Comparison of ENCODE assay signal across 29 cellular contexts in the genomic region with DNA sequence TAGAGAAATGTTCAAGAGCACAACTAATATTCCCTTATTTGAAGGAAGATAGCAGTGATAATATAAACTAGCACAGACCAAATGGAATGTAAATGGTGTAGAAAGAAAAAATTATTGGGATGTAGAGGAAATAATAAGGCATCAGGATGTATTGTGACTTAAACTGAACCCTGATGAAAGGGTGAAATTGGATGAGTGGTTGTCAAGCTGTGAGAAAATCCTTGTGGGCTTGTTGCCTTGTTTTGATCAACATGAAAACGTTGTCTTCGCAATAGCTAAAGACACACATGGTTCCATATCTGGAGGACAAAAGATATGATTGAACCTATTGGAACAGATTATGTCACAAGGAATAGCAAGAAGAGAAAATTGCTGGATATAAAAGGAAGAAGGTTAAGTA. TPM values are rescaled to one million over a fixed set of nuclear protein-coding genes. Genes with fewer than 3 reads are reported as not detected.
"Had no signal": no experiment of that assay in that cellular context is flagged by ENCODE, and none has a peak within 500 bp of the region (broad histone marks: within the 10 kb centered on the region; RNA-seq: fewer than 3 reads in every experiment).

No MANE protein-coding gene starts in this region.

- FAIRE-seq: urothelium cell line had no signal

- H3K9me3 ChIP-seq: stomach, suprapubic skin, testis, thoracic aorta, thyroid gland, tibial artery, tibial nerve, transverse colon, upper lobe of left lung, upper lobe of right lung, uterus, vagina had no signal

- H3K4me1 ChIP-seq: stomach, suprapubic skin, testis, thyroid gland, tibial artery, tibial nerve, transverse colon, upper lobe of left lung, upper lobe of right lung, uterus, vagina had no signal

- H3K27ac Mint-ChIP-seq: stimulated activated effector memory CD8-positive, alpha-beta T cell treated with anti-CD3 and anti-CD28 coated beads, Interleukin-12 subunit alpha, Interleukin-12 subunit beta, amount 100 ng/mL, for 72 hours; stimulated activated naive B cell treated with anti-CD40 and anti-IgM and Interleukin-4, amounts not matched to agents 10 μg/mL and 1 μg/mL and 100 μg/mL, for 72 hours; stimulated activated naive CD8-positive, alpha-beta T cell treated with anti-CD3 and anti-CD28 coated beads, Interleukin-15, amount 100 ng/mL, for 72 hours; stimulated activated naive CD8-positive, alpha-beta T cell treated with anti-CD3 and anti-CD28 coated beads, Interleukin-15, Interleukin-2, amounts not matched to agents 100 ng/mL and 50 ng/mL, for 24 hours; type B pancreatic cell had no signal

- ATAC-seq: stimulated activated effector memory CD8-positive, alpha-beta T cell treated with anti-CD3 and anti-CD28 coated beads, Interleukin-12 subunit alpha, Interleukin-12 subunit beta, amount 100 ng/mL, for 72 hours; stimulated activated naive B cell treated with anti-CD40 and anti-IgM and Interleukin-4, amounts not matched to agents 10 μg/mL and 1 μg/mL and 100 μg/mL, for 72 hours; stimulated activated naive CD8-positive, alpha-beta T cell treated with anti-CD3 and anti-CD28 coated beads, Interleukin-15, amount 100 ng/mL, for 72 hours; stimulated activated naive CD8-positive, alpha-beta T cell treated with anti-CD3 and anti-CD28 coated beads, Interleukin-15, Interleukin-2, amounts not matched to agents 100 U/mL and 50 U/mL, for 24 hours; upper lobe of right lung had no signal

- H3K4me3 Mint-ChIP-seq: stimulated activated effector memory CD8-positive, alpha-beta T cell treated with anti-CD3 and anti-CD28 coated beads, Interleukin-12 subunit alpha, Interleukin-12 subunit beta, amount 100 ng/mL, for 72 hours; stimulated activated naive B cell treated with anti-CD40 and anti-IgM and Interleukin-4, amounts not matched to agents 10 μg/mL and 1 μg/mL and 100 μg/mL, for 72 hours; stimulated activated naive CD8-positive, alpha-beta T cell treated with anti-CD3 and anti-CD28 coated beads, Interleukin-15, amount 100 ng/mL, for 72 hours; stimulated activated naive CD8-positive, alpha-beta T cell treated with anti-CD3 and anti-CD28 coated beads, Interleukin-15, Interleukin-2, amounts not matched to agents 100 ng/mL and 50 ng/mL, for 24 hours; type B pancreatic cell had no signal

- H3K27ac ChIP-seq: stomach, suprapubic skin, testis, thoracic aorta, thyroid gland, tibial artery, tibial nerve, transverse colon, upper lobe of left lung, upper lobe of right lung, uterus, vagina had no signal

- H3K4me1 Mint-ChIP-seq: stimulated activated effector memory CD8-positive, alpha-beta T cell treated with anti-CD3 and anti-CD28 coated beads, Interleukin-12 subunit alpha, Interleukin-12 subunit beta, amount 100 ng/mL, for 72 hours; stimulated activated naive B cell treated with anti-CD40 and anti-IgM and Interleukin-4, amounts not matched to agents 10 μg/mL and 1 μg/mL and 100 μg/mL, for 72 hours; stimulated activated naive CD8-positive, alpha-beta T cell treated with anti-CD3 and anti-CD28 coated beads, Interleukin-15, amount 100 ng/mL, for 72 hours had no signal

- H3K36me3 ChIP-seq: stomach, suprapubic skin, thoracic aorta, thyroid gland, tibial artery, tibial nerve, transverse colon, upper lobe of left lung, upper lobe of right lung, uterus, vagina had no signal

- H3K4me3 ChIP-seq: stomach, suprapubic skin, testis, thoracic aorta, thyroid gland, tibial artery, tibial nerve, transverse colon, upper lobe of left lung, upper lobe of right lung, uterus, vagina had no signal

- DNase-seq: stimulated activated CD4-positive, alpha-beta T cell treated with anti-CD3 and anti-CD28 coated beads, Interleukin-2, amount 100 ng/mL, for 48 hours; stimulated activated CD4-positive, alpha-beta T cell treated with anti-CD3 and anti-CD28 coated beads, Interleukin-4, amount 100 ng/mL, for 1 hour; stimulated activated CD4-positive, alpha-beta T cell treated with anti-CD3 and anti-CD28 coated beads, Interleukin-4, amount 100 ng/mL, for 24 hours; stimulated activated CD4-positive, alpha-beta T cell treated with anti-CD3 and anti-CD28 coated beads, Interleukin-4, amount 100 ng/mL, for 4 hours; stimulated activated CD8-positive, alpha-beta memory T cell treated with anti-CD3 and anti-CD28 coated beads, Interleukin-4, amount 100 ng/mL, for 48 hours; stimulated activated naive B cell treated with anti-CD40 and anti-IgM and Interleukin-4, amounts not matched to agents 10 μg/mL and 1 μg/mL and 100 μg/mL, for 72 hours; stimulated activated naive CD4-positive, alpha-beta T cell; stimulated activated naive CD4-positive, alpha-beta T cell treated with Interleukin-2 at 50 U/mL for 16 hours; stimulated activated naive CD8-positive, alpha-beta T cell treated with anti-CD3 and anti-CD28 coated beads, Interleukin-15, amount 100 ng/mL, for 72 hours; stimulated activated naive CD8-positive, alpha-beta T cell treated with anti-CD3 and anti-CD28 coated beads, Interleukin-15, Interleukin-2, amounts not matched to agents 100 U/mL and 50 U/mL, for 24 hours; stomach; substantia nigra; testis; thyroid gland; tibial artery; transverse colon; trophoblast cell; upper lobe of left lung; upper lobe of right lung; uterus had no signal

- H3K36me3 Mint-ChIP-seq: stimulated activated effector memory CD8-positive, alpha-beta T cell treated with anti-CD3 and anti-CD28 coated beads, Interleukin-12 subunit alpha, Interleukin-12 subunit beta, amount 100 ng/mL, for 72 hours; stimulated activated naive B cell treated with anti-CD40 and anti-IgM and Interleukin-4, amounts not matched to agents 10 μg/mL and 1 μg/mL and 100 μg/mL, for 72 hours; type B pancreatic cell had no signal

- H3K27me3 ChIP-seq: stomach, suprapubic skin, testis, thyroid gland, tibial artery, tibial nerve, transverse colon, upper lobe of left lung, upper lobe of right lung, uterus, vagina had no signal

- H3K27me3 Mint-ChIP-seq: stimulated activated naive B cell treated with anti-CD40 and anti-IgM and Interleukin-4, amounts not matched to agents 10 μg/mL and 1 μg/mL and 100 μg/mL, for 72 hours; stimulated activated naive CD8-positive, alpha-beta T cell treated with anti-CD3 and anti-CD28 coated beads, Interleukin-15, amount 100 ng/mL, for 72 hours; stimulated activated naive CD8-positive, alpha-beta T cell treated with anti-CD3 and anti-CD28 coated beads, Interleukin-15, Interleukin-2, amounts not matched to agents 100 ng/mL and 50 ng/mL, for 24 hours had no signal

- H3K9me3 Mint-ChIP-seq: stimulated activated naive B cell treated with anti-CD40 and anti-IgM and Interleukin-4, amounts not matched to agents 10 μg/mL and 1 μg/mL and 100 μg/mL, for 72 hours; type B pancreatic cell had no signal

RNA-seq across cellular contexts. Expression of a gene that starts 40.3 kb away (rescaled TPM):
- total RNA-seq: subcutaneous adipose tissue, thoracic aorta had no signal
